Comparison of ENCODE assay signal across 1 cellular context in genomic region chr6:138428943-138429616, GRCh38.
TF ChIP-seq lines count a peak whose summit lies in the region.

No MANE protein-coding gene starts in this region.

TF ChIP-seq in HepG2, 621 proteins besides CTCF, POLR2A, EP300 and RAD21:
- TF ChIP-seq KDM5A (IDR thresholded peaks at IDR 0.05; ENCODE audit: borderline replicate concordance, low read length), result no peak
- TF ChIP-seq ZNF816 (CRISPR knock-in tag; IDR thresholded peaks at IDR 0.05; ENCODE audit: borderline replicate concordance), result 0 out of 2 replicates have a peak, but pooled peaks have one; percentile 22
- TF ChIP-seq HNF4G (IDR thresholded peaks at IDR 0.05; ENCODE audit: borderline replicate concordance, low read depth, low read length), result no peak
- TF ChIP-seq HNF4G (CRISPR knock-in tag; IDR thresholded peaks at IDR 0.05; ENCODE audit: borderline replicate concordance, low read depth), result no peak
- no peak for TF ChIP-seq ZNF180 (CRISPR knock-in tag; IDR thresholded peaks at IDR 0.05; ENCODE audit: borderline replicate concordance, low read depth)
- TF ChIP-seq SMC3 (IDR thresholded peaks at IDR 0.05; ENCODE audit: low read length), result peak; percentile 67
- no peak for TF ChIP-seq ZMYM4 (CRISPR knock-in tag; IDR thresholded peaks at IDR 0.05)
- no peak for TF ChIP-seq PITX1 (CRISPR knock-in tag; IDR thresholded peaks at IDR 0.05)
- TF ChIP-seq HDAC6 (IDR thresholded peaks at IDR 0.05; ENCODE audit: low read depth, low read length), result no peak
- TF ChIP-seq KLF6 (CRISPR knock-in tag; IDR thresholded peaks at IDR 0.05), result no peak
- TF ChIP-seq HDAC1 (CRISPR knock-in tag; IDR thresholded peaks at IDR 0.05), result 0 out of 2 replicates have a peak, but pooled peaks have one; percentile 18
- no peak for TF ChIP-seq SCMH1 (CRISPR knock-in tag; IDR thresholded peaks at IDR 0.05; ENCODE audit: borderline replicate concordance)
- no peak for TF ChIP-seq EEA1 (CRISPR knock-in tag; IDR thresholded peaks at IDR 0.05; ENCODE audit: borderline replicate concordance)
- no peak for TF ChIP-seq SETDB1 (CRISPR knock-in tag; IDR thresholded peaks at IDR 0.05; ENCODE audit: borderline replicate concordance)
- no peak for TF ChIP-seq ZNF562 (CRISPR knock-in tag; IDR thresholded peaks at IDR 0.05; ENCODE audit: borderline replicate concordance)
- no peak for TF ChIP-seq ZNF142 (CRISPR knock-in tag; IDR thresholded peaks at IDR 0.05)
- TF ChIP-seq ZNF782 (CRISPR knock-in tag; IDR thresholded peaks at IDR 0.05; ENCODE audit: borderline replicate concordance), result no peak
- no peak for TF ChIP-seq ZNF512 (CRISPR knock-in tag; IDR thresholded peaks at IDR 0.05)
- TF ChIP-seq ZNF251 (CRISPR knock-in tag; IDR thresholded peaks at IDR 0.05), result no peak
- TF ChIP-seq SIX4 (CRISPR knock-in tag; IDR thresholded peaks at IDR 0.05), result no peak
- peak; percentile 81 for TF ChIP-seq STAG1 (CRISPR knock-in tag; IDR thresholded peaks at IDR 0.05)
